ENCODE assay signal across 20 cellular contexts in the genomic region with DNA sequence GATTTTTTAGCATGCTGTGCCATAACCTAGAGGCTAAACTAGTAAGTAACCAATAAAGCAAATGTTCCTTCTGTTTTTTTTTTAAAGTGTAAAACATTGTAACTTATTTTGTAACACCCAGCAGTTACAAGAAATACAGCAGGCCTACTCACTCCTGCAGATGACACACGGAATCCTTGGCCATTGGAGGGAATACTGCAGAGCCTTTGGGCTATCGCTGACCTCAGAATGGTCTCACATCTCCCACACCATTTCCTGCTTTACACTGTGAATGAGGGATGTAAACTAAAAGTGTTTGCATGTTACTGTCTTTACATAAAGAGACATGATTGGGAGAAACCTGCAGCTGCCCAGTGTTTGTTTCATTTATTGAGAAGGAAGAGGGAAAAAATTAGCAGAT.
DNase-seq lines count a peak whose midpoint lies in the region; ATAC-seq and TF ChIP-seq lines count a peak whose summit lies in the region.
"Had no signal": no experiment of that assay in that cellular context is flagged by ENCODE, and none has a peak within 500 bp of the region (broad histone marks: within the 10 kb centered on the region; RNA-seq: fewer than 3 reads in every experiment).

No MANE protein-coding gene starts in this region.

- H2AFZ ChIP-seq in smooth muscle cell (ENCODE audit: low read depth) = no peak overlapping the region

- ATAC-seq in Panc1 = no peak
- ATAC-seq: PC-3 had no signal

- TSS peak; percentile 49 for BruUV-seq in Panc1 (replicated peaks; lab: Mats Ljungman, UMichigan)

- H3F3A ChIP-seq in smooth muscle cell (ENCODE audit: low read depth) = no peaks in the 10 kb centered on the region

- intact Hi-C loops in Panc1 (cut with micrococcal nuclease; ENCODE audit: unreplicated experiment) = no loop called here

- no peaks in the 10 kb centered on the region for H3K9me3 ChIP-seq in Panc1 (ENCODE audit: control insufficient read depth, insufficient read depth, low read depth, low read length)
- H3K9me3 ChIP-seq in smooth muscle cell (replicated peaks; ENCODE audit: low read depth) = no peaks in the 10 kb centered on the region
- no peaks in the 10 kb centered on the region for H3K9me3 ChIP-seq in WERI-Rb-1 (ENCODE audit: severe bottlenecking)
- no peaks in the 10 kb centered on the region for H3K9me3 ChIP-seq in SJCRH30 (replicated peaks)
- H3K9me3 ChIP-seq: MG63 had no signal

- H3K36me3 ChIP-seq in Panc1 (ENCODE audit: control insufficient read depth, insufficient read depth, low read length) = no peaks in the 10 kb centered on the region
- H3K36me3 ChIP-seq in smooth muscle cell (ENCODE audit: low read depth) = peaks cover 11% of the 10 kb centered on the region
- H3K36me3 ChIP-seq in WERI-Rb-1 = no peaks in the 10 kb centered on the region
- peaks cover 31% of the 10 kb centered on the region for H3K36me3 ChIP-seq in SJCRH30

- H3K27ac ChIP-seq in Panc1 (ENCODE audit: low read length) = no peak overlapping the region
- H3K27ac ChIP-seq in smooth muscle cell (ENCODE audit: low read depth) = peak overlapping the region; percentile 16
- no peak overlapping the region for H3K27ac ChIP-seq in WERI-Rb-1
- no peak overlapping the region for H3K27ac ChIP-seq in SJCRH30
- H3K27ac ChIP-seq: 22Rv1, SK-N-MC had no signal

- WGBS in smooth muscle cell (ENCODE audit: low lambda C conversion rate) = 59% methylated on average over 2 of the region's 2 CpGs

- H3K4me1 ChIP-seq in Panc1 (ENCODE audit: control insufficient read depth, insufficient read depth, low read length) (no peaks in the 10 kb centered on the region), smooth muscle cell (ENCODE audit: low read depth) (no peaks in the 10 kb centered on the region), SJCRH30 (peaks cover under 1% of the 10 kb centered on the region; the same call in 1 of the 2 replicates)

- POLR2A ChIA-PET in Panc1 (lab: Charles Lee) = no interaction called here

- H4K20me1 ChIP-seq in smooth muscle cell (ENCODE audit: low read depth) = no peaks in the 10 kb centered on the region

- in situ Hi-C loops in Panc1 (cut with HindIII; ENCODE audit: low pct_unique_long_range_greater_than_20kb, low sequenced_read_pairs) = no loop called here

- no peaks in the 10 kb centered on the region for H3K79me2 ChIP-seq in smooth muscle cell (ENCODE audit: low read depth)

- H3K4me3 ChIP-seq in Panc1 (ENCODE audit: low read depth in 2 of 2, low read length in 2 of 2) = no peak overlapping the region
- H3K4me3 ChIP-seq in fibroblast of mammary gland (ENCODE audit: control insufficient read depth, low read depth, low read length) = no peak overlapping the region
- H3K4me3 ChIP-seq in smooth muscle cell = no peak overlapping the region
- no peak overlapping the region for H3K4me3 ChIP-seq in WERI-Rb-1 (ENCODE audit: low read depth, low read length)
- no peak overlapping the region for H3K4me3 ChIP-seq in SJCRH30
- H3K4me3 ChIP-seq: MG63, SK-N-MC had no signal

- DNase-seq in DMS153 (lab: John Stamatoyannopoulos, UW) (peak; percentile 29), DMS153 treated with DMSO at 0.1 percent for 48 hours (lab: John Stamatoyannopoulos, UW; ENCODE audit: unreplicated experiment) (no peak), Panc1 (ENCODE audit: low read depth, low spot score) (no peak), fibroblast of mammary gland (ENCODE audit: low read depth) (peak; percentile 32), smooth muscle cell (lab: John Stamatoyannopoulos, UW; ENCODE audit: unreplicated experiment) (no peak), WERI-Rb-1 (no peak), SJCRH30 (no peak)
- no peak for DNase-seq in effector CD4-positive, alpha-beta T cell
- DNase-seq: CD4-positive, alpha-beta memory T cell; EL; GOT3; HFFc6; MG63; NCI-H1417; NCI-H187 treated with DMSO at 0.1 percent for 48 hours; NCI-H2171; NCI-H446; PC-3 had no signal

- H3K27me3 ChIP-seq in Panc1 (ENCODE audit: control insufficient read depth, insufficient read depth, low read length) (no peaks in the 10 kb centered on the region), smooth muscle cell (ENCODE audit: low read depth) (no peaks in the 10 kb centered on the region), WERI-Rb-1 (ENCODE audit: insufficient read depth, low read depth, severe bottlenecking) (peaks cover 41% of the 10 kb centered on the region), SJCRH30 (no peaks in the 10 kb centered on the region)
- H3K27me3 ChIP-seq: MG63 had no signal

- no peak overlapping the region for H3K4me2 ChIP-seq in smooth muscle cell

- CTCF ChIA-PET in Panc1 (lab: Charles Lee) = no interaction called here

- no peak for TF ChIP-seq CTCF in Panc1 (IDR thresholded peaks at IDR 0.05)
- no peak for TF ChIP-seq CTCF in fibroblast of mammary gland (conservative IDR thresholded peaks at IDR 0.05; ENCODE audit: control insufficient read depth, insufficient read depth, low read depth, low read length)
- no peak for TF ChIP-seq CTCF in smooth muscle cell (IDR thresholded peaks at IDR 0.05; ENCODE audit: borderline replicate concordance, insufficient read depth, poor library complexity, severe bottlenecking)
- no peak for TF ChIP-seq CTCF in WERI-Rb-1 (IDR thresholded peaks at IDR 0.05; ENCODE audit: low read depth, low read length)

- H3K9ac ChIP-seq in smooth muscle cell (ENCODE audit: low read depth) = no peak overlapping the region

Comparison
In these comparisons a context has a peak if more than half of its experiments do, and no peak if none do; other contexts are left out.
1. DNase-seq: peak in DMS153 (single experiment) and fibroblast of mammary gland (single experiment); none in DMS153 treated with DMSO at 0.1 percent for 48 hours (single experiment), Panc1 (single experiment), smooth muscle cell (single experiment), WERI-Rb-1 (single experiment), SJCRH30 (0 of 2) and effector CD4-positive, alpha-beta T cell (single experiment).